8 cellular contexts compared by ENCODE assay signal in the genomic region with DNA sequence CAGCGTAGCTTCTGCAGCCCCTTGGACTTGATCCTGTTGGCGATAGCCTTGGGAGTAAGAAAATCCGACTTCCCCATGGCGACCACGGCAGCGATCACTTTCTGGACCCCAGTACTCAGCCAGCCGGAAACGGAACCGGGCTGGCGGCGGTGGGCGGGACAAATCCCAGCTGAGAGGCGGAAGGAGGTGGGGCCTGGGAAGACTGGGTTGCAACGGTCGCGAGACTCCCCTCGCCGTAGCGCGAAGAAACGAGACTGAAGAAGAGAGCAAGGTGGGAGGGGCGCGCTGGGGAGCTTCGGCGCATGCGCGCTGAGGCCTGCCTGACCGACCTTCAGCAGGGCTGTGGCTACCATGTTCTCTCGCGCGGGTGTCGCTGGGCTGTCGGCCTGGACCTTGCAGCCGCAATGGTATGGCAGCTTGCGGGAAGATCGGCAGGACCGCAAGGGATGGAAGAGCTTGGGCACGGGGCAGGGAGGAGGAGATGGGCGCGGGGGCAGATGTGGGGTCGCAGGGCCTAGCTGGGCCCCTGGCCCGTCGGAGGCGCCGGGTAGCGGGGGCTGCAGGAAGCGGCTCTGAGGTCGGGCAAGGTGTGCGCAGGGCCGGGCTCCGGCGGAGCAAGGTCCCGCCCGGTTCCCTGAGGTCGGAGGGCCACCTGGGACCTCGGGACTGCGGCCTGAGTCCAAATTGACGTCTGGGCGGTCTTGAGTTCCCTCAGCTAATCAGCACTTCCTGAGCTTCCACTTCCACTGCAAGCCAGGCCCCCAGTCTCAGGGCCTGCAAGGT. TPM values are rescaled to one million over a fixed set of nuclear protein-coding genes. Genes with fewer than 3 reads are reported as not detected.
A peak's percentile ranks its signal among the peaks of the same experiment; 100 is the strongest.
DNase-seq lines count a peak whose midpoint lies in the region; ATAC-seq and TF ChIP-seq lines count a peak whose summit lies in the region.

Gene ATP5F1C, plus strand, starts transcription at position 321 of the 783 bp plus-strand sequence. Its CDS starts 31 bp downstream, at position 352.
A gene with protein sequence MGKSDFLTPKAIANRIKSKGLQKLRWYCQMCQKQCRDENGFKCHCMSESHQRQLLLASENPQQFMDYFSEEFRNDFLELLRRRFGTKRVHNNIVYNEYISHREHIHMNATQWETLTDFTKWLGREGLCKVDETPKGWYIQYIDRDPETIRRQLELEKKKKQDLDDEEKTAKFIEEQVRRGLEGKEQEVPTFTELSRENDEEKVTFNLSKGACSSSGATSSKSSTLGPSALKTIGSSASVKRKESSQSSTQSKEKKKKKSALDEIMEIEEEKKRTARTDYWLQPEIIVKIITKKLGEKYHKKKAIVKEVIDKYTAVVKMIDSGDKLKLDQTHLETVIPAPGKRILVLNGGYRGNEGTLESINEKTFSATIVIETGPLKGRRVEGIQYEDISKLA (minus strand): TSS at position 137 of the 783 bp plus-strand sequence. CDS start 60 bp downstream, at position 77.

- peak within 1 kb of the TSS; percentile 92 for H3K9ac ChIP-seq in HUES64 (ENCODE audit: low read depth, low read length)
- H3K9ac ChIP-seq in OCI-LY1 (ENCODE audit: low read length): peak within 1 kb of the TSS; percentile 89

- peak; percentile 96 for DNase-seq in DMS 273 (lab: John Stamatoyannopoulos, UW; ENCODE audit: unreplicated experiment)
- DNase-seq in activated CD8-positive, alpha-beta memory T cell treated with anti-CD3 and anti-CD28 coated beads, Interleukin-2, amount 50 U/mL, for 48 hours: peak; percentile 96
- peak; percentile 81 for DNase-seq in epithelial cell of prostate (ENCODE audit: low read depth, low spot score)
- peak; percentile 98 to 99 (median 98) for DNase-seq in mucosa of descending colon
- DNase-seq in stimulated activated CD8-positive, alpha-beta memory T cell treated with anti-CD3 and anti-CD28 coated beads, Interleukin-4, amount 100 ng/mL, for 24 hours (ENCODE audit: low read depth): peak; percentile 97

- H3K4me3 ChIP-seq in HUES64 (ENCODE audit: low read length): peak within 1 kb of the TSS; percentile 96
- H3K4me3 ChIP-seq in OCI-LY1 (ENCODE audit: low read depth, low read length, poor library complexity, severe bottlenecking): peak within 1 kb of the TSS; percentile 96
- H3K4me3 ChIP-seq in mucosa of descending colon: peak within 1 kb of the TSS; percentile 87

- peaks cover 92% of the 10 kb centered on the region for H3K79me2 ChIP-seq in OCI-LY1 (ENCODE audit: insufficient read depth, low read length)

- H3K9me3 ChIP-seq in HUES64 (ENCODE audit: insufficient read depth, low read depth, low read length) (no peaks in the 10 kb centered on the region), OCI-LY1 (ENCODE audit: low read length) (no peaks in the 10 kb centered on the region), mucosa of descending colon (no peaks in the 10 kb centered on the region)

- H3K27ac ChIP-seq in HUES64 (ENCODE audit: low read depth, low read length): peak within 1 kb of the TSS; percentile 64
- peak within 1 kb of the TSS; percentile 9 for H3K27ac ChIP-seq in OCI-LY1 (ENCODE audit: low read depth, low read length, poor library complexity, severe bottlenecking)
- H3K27ac ChIP-seq in epithelial cell of prostate: peak within 1 kb of the TSS; percentile 62

- no peak within 1 kb of the TSS for H2AFZ ChIP-seq in OCI-LY1 (ENCODE audit: low read length)

- no peaks in the 10 kb centered on the region for H4K20me1 ChIP-seq in OCI-LY1 (ENCODE audit: insufficient read depth, low read length)

- H3K4me1 ChIP-seq in HUES64 (ENCODE audit: insufficient read depth, low read length) (peaks cover 10% of the 10 kb centered on the region), OCI-LY1 (ENCODE audit: insufficient read depth, low read length, severe bottlenecking) (peaks cover 39% of the 10 kb centered on the region), mucosa of descending colon (ENCODE audit: low read depth) (peaks cover 21% of the 10 kb centered on the region)

- ATAC-seq in GM21515 (IDR thresholded peaks at IDR 0.05; ENCODE audit: unreplicated experiment): peak; percentile 96
- peak; percentile 97 for ATAC-seq in mucosa of descending colon

- no peaks in the 10 kb centered on the region for H3F3A ChIP-seq in OCI-LY1 (ENCODE audit: insufficient read depth, low read length)

- intact Hi-C loops in mucosa of descending colon (cut with DNase I, micrococcal nuclease): no loop called here

- H3K27me3 ChIP-seq in HUES64 (ENCODE audit: insufficient read depth, low read length): no peaks in the 10 kb centered on the region
- no peaks in the 10 kb centered on the region for H3K27me3 ChIP-seq in OCI-LY1 (ENCODE audit: insufficient read depth, low read length)

- TF ChIP-seq CTCF in OCI-LY1 (IDR thresholded peaks at IDR 0.05; ENCODE audit: low read length) (no peak), mucosa of descending colon (IDR thresholded peaks at IDR 0.05) (no peak)

- under 1% methylated on average over 59 of the region's 59 CpGs for whole genome bisulfite sequencing in HUES64

- H3K36me3 ChIP-seq in HUES64 (ENCODE audit: insufficient read depth, low read length) (peaks cover 11% of the 10 kb centered on the region), OCI-LY1 (ENCODE audit: insufficient read depth, low read length) (peaks cover 36% of the 10 kb centered on the region), mucosa of descending colon (ENCODE audit: low read depth) (no peaks in the 10 kb centered on the region)

- H3K4me2 ChIP-seq in OCI-LY1 (ENCODE audit: low read length): peak within 1 kb of the TSS; percentile 80

- H3K9me2 ChIP-seq in OCI-LY1 (ENCODE audit: low read depth, low read length): no peaks in the 10 kb centered on the region

RNA-seq across cellular contexts. Expression of gene ATP5F1C, which starts in this region (rescaled TPM):
- polyA plus RNA-seq in HUES64 (2013, experiment 1 of 2): 240 TPM
- polyA plus RNA-seq in HUES64 (2013, experiment 2 of 2): 248 TPM
- total RNA-seq in mucosa of descending colon: 100 to 1,000 TPM; 323 to 533 (median 462) TPM

RNA-seq across cellular contexts. Expression of the second gene that starts in this region (rescaled TPM):
- polyA plus RNA-seq in HUES64 (2013, experiment 1 of 2): 16.5 TPM
- 18.9 TPM for polyA plus RNA-seq in HUES64 (2013, experiment 2 of 2)
- total RNA-seq in mucosa of descending colon: 10 to 100 TPM in 1 of 3 donors, 1 to 10 TPM in 2; 8.6 to 10.5 (median 9.1) TPM

Comparison
In these comparisons a context has a peak if more than half of its experiments do, and no peak if none do; other contexts are left out.
1. Peak in every context shown above with its lines: DNase-seq, ATAC-seq, H3K4me3 ChIP-seq and H3K27ac ChIP-seq.
2. H3K27ac ChIP-seq: peak in every context shown above with its lines; median percentile 64 in HUES64; 62 in epithelial cell of prostate; 9 in OCI-LY1.